Comparison of ENCODE assay signal across 14 cellular contexts in the genomic region with DNA sequence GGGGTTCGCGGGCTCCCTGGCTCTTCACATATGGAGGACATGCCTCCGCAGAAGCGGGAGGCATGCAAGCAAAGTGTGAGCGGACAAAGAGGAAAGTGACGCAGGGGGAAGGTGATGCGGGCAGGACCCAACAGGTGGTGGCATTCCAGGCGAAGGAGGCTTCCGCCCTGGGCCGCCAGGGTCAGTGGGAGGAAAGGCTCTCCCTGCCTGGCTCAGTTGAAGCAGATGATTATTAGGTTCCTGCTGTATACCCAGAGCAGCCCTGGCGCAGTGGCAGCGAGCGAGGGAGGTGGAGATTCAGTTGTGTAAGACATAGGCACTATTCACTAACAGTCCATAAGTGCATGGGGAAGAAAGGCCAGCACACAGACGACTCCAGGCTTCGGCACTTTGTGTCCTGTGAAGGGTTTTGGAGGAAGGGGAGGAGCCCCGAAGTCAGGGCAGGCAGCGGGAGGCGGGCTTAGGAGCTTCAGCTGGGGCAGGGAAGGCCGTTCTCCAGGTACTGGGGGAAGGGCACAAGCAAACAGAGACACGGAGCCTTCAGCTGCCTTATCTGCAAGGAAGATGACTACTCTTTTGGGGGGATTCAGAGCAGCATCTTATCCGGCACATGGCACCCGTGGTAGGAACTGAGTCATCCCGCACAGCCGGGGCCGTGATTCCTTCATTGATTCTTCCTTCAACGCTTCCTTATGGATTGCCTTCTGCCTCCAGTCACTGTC.
DNase-seq lines count a peak whose midpoint lies in the region; TF ChIP-seq lines count a peak whose summit lies in the region.
"Had no signal": no experiment of that assay in that cellular context is flagged by ENCODE, and none has a peak within 500 bp of the region (broad histone marks: within the 10 kb centered on the region; RNA-seq: fewer than 3 reads in every experiment).

No MANE protein-coding gene starts in this region.

- H3K9me3 Mint-ChIP-seq in progenitor cell of endocrine pancreas (ENCODE audit: low read depth) = no peaks in the 10 kb centered on the region
- H3K9me3 Mint-ChIP-seq: natural killer cell treated with Interleukin-12 subunit alpha and Interleukin-12 subunit beta and Interleukin-15 and Interleukin-18, amount 100 ng/mL, for 72 hours had no signal

- H3K4me1 ChIP-seq in iPS-15b (ENCODE audit: control insufficient read depth, insufficient read depth, low read length) = peaks cover 47% of the 10 kb centered on the region
- H3K4me1 ChIP-seq: gastrocnemius medialis had no signal

- H3K9me3 ChIP-seq in iPS-15b (ENCODE audit: control insufficient read depth, insufficient read depth, low read length) = no peaks in the 10 kb centered on the region
- H3K9me3 ChIP-seq: gastrocnemius medialis, SK-N-SH had no signal

- H3K36me3 ChIP-seq in iPS-15b (ENCODE audit: control insufficient read depth, insufficient read depth, low read length) = no peaks in the 10 kb centered on the region
- H3K36me3 ChIP-seq: gastrocnemius medialis had no signal

- no peaks in the 10 kb centered on the region for H3K27me3 Mint-ChIP-seq in progenitor cell of endocrine pancreas

- H3K4me3 Mint-ChIP-seq in progenitor cell of endocrine pancreas (ENCODE audit: low read depth) = peak overlapping the region; percentile 41
- H3K4me3 Mint-ChIP-seq: natural killer cell treated with Interleukin-12 subunit alpha and Interleukin-12 subunit beta and Interleukin-15 and Interleukin-18, amount 100 ng/mL, for 72 hours had no signal

- no peaks in the 10 kb centered on the region for H3K27me3 ChIP-seq in iPS-15b (ENCODE audit: control insufficient read depth, insufficient read depth, low read length)
- H3K27me3 ChIP-seq: gastrocnemius medialis had no signal

- peak overlapping the region; percentile 79 for H3K9ac ChIP-seq in iPS-15b (ENCODE audit: low read depth, low read length)
- H3K9ac ChIP-seq: SK-N-SH had no signal

- peaks cover 8% of the 10 kb centered on the region for H3K36me3 Mint-ChIP-seq in progenitor cell of endocrine pancreas (ENCODE audit: insufficient read depth)
- H3K36me3 Mint-ChIP-seq: natural killer cell treated with Interleukin-12 subunit alpha and Interleukin-12 subunit beta and Interleukin-15 and Interleukin-18, amount 100 ng/mL, for 72 hours had no signal

- no peak for TF ChIP-seq CTCF in progenitor cell of endocrine pancreas (IDR thresholded peaks at IDR 0.05; ENCODE audit: unreplicated experiment)

- peak overlapping the region; percentile 95 for H3K27ac Mint-ChIP-seq in progenitor cell of endocrine pancreas

- H3K4me3 ChIP-seq in iPS-15b (ENCODE audit: low read depth, low read length) = peak overlapping the region; percentile 48
- H3K4me3 ChIP-seq: gastrocnemius medialis had no signal

- DNase-seq in HPDE6-E6E7 (ENCODE audit: extremely low spot score) = peak; percentile 89
- peak; percentile 56 for DNase-seq in SHP77 treated with DMSO at 0.1 percent for 48 hours (lab: John Stamatoyannopoulos, UW)
- DNase-seq in progenitor cell of endocrine pancreas (ENCODE audit: low spot score, unreplicated experiment) = no peak
- DNase-seq in UCSD-AML1 (lab: John Stamatoyannopoulos, UW; ENCODE audit: unreplicated experiment) = no peak
- no peak for DNase-seq in kidney tubule cell (ENCODE audit: low spot score)
- no peak for DNase-seq in 8988T
- DNase-seq: activated effector memory CD4-positive, alpha-beta T cell treated with anti-CD3 and anti-CD28 coated beads, Interleukin-2, amount 50 U/mL, for 16 hours; gastrocnemius medialis; Karpas-422; NCI-H2029 treated with DMSO at 0.1 percent for 48 hours; SK-N-SH; stimulated activated naive CD4-positive, alpha-beta T cell had no signal

- peaks cover 35% of the 10 kb centered on the region for H3K4me1 Mint-ChIP-seq in progenitor cell of endocrine pancreas (ENCODE audit: low read depth)

Comparison
In these comparisons a context has a peak if more than half of its experiments do, and no peak if none do; other contexts are left out.
1. DNase-seq: peak in HPDE6-E6E7 (single experiment) and SHP77 treated with DMSO at 0.1 percent for 48 hours (single experiment); none in progenitor cell of endocrine pancreas (single experiment), UCSD-AML1 (single experiment), kidney tubule cell (single experiment) and 8988T (single experiment).